ENCODE assay signal across 1 cellular context in genomic region chr6:34745277-34746103, GRCh38.
TF ChIP-seq lines count a peak whose summit lies in the region.

No MANE protein-coding gene starts in this region.

TF ChIP-seq in K562, 482 proteins besides CTCF, POLR2A, EP300 and RAD21 (continued from another document and continues in another):
- TF ChIP-seq, protein P1, sequence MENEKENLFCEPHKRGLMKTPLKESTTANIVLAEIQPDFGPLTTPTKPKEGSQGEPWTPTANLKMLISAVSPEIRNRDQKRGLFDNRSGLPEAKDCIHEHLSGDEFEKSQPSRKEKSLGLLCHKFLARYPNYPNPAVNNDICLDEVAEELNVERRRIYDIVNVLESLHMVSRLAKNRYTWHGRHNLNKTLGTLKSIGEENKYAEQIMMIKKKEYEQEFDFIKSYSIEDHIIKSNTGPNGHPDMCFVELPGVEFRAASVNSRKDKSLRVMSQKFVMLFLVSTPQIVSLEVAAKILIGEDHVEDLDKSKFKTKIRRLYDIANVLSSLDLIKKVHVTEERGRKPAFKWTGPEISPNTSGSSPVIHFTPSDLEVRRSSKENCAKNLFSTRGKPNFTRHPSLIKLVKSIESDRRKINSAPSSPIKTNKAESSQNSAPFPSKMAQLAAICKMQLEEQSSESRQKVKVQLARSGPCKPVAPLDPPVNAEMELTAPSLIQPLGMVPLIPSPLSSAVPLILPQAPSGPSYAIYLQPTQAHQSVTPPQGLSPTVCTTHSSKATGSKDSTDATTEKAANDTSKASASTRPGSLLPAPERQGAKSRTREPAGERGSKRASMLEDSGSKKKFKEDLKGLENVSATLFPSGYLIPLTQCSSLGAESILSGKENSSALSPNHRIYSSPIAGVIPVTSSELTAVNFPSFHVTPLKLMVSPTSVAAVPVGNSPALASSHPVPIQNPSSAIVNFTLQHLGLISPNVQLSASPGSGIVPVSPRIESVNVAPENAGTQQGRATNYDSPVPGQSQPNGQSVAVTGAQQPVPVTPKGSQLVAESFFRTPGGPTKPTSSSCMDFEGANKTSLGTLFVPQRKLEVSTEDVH (IDR thresholded peaks at IDR 0.05; ENCODE audit: low read depth, partially characterized antibody): no peak
- TF ChIP-seq CREBBP (IDR thresholded peaks at IDR 0.05; ENCODE audit: low read depth, low read length) (no peak), SAP30 (IDR thresholded peaks at IDR 0.05; ENCODE audit: borderline replicate concordance, insufficient read depth, low read depth, low read length, poor library complexity, severe bottlenecking) (no peak), NFIC (IDR thresholded peaks at IDR 0.05) (no peak), YBX1 (IDR thresholded peaks at IDR 0.05) (no peak), ZNF12 (CRISPR knock-in tag; IDR thresholded peaks at IDR 0.05) (no peak), TAF15 (IDR thresholded peaks at IDR 0.05; ENCODE audit: low read depth, low read length) (no peak), PTRF (tag; IDR thresholded peaks at IDR 0.05) (no peak), ERF (CRISPR knock-in tag; IDR thresholded peaks at IDR 0.05) (no peak), PRMT5 (CRISPR knock-in tag; IDR thresholded peaks at IDR 0.05) (no peak), ZNF24 (IDR thresholded peaks at IDR 0.05) (no peak), MBD2 (IDR thresholded peaks at IDR 0.05; ENCODE audit: borderline replicate concordance, low read depth) (no peak), ZBTB17 (CRISPR knock-in tag; IDR thresholded peaks at IDR 0.05) (no peak), HMBOX1 (IDR thresholded peaks at IDR 0.05) (peak; percentile 45; the same call in 1 of the 2 replicates), ARHGAP35 (IDR thresholded peaks at IDR 0.05; ENCODE audit: partially characterized antibody) (no peak), SUPT5H (IDR thresholded peaks at IDR 0.05) (no peak), GTF2E2 (tag; IDR thresholded peaks at IDR 0.05) (no peak), PHF8 (IDR thresholded peaks at IDR 0.05; ENCODE audit: borderline replicate concordance, low read length) (no peak), IRF9 (tag; IDR thresholded peaks at IDR 0.05) (no peak), CBX2 (IDR thresholded peaks at IDR 0.05; ENCODE audit: insufficient read depth, low read length, poor library complexity, severe bottlenecking) (no peak), ZNF23 (CRISPR knock-in tag; IDR thresholded peaks at IDR 0.05) (no peak), SMARCC2 (IDR thresholded peaks at IDR 0.05; ENCODE audit: low read depth) (peak; percentile 94), ZNF282 (CRISPR knock-in tag; IDR thresholded peaks at IDR 0.05) (no peak), IRF2 (CRISPR knock-in tag; IDR thresholded peaks at IDR 0.05) (no peak), PHB2 (IDR thresholded peaks at IDR 0.05; ENCODE audit: low read depth) (no peak), BACH1 (tag; IDR thresholded peaks at IDR 0.05) (no peak), HNRNPUL1 (IDR thresholded peaks at IDR 0.05; ENCODE audit: low read length) (no peak), CREB5 (CRISPR knock-in tag; IDR thresholded peaks at IDR 0.05) (no peak), CCNT2 (IDR thresholded peaks at IDR 0.05; ENCODE audit: borderline replicate concordance, extremely low read depth, insufficient read length, low read depth, low read length) (no peak), HES1 (IDR thresholded peaks at IDR 0.05; ENCODE audit: low read depth) (peak; percentile 67), ZNF764 (CRISPR knock-in tag; IDR thresholded peaks at IDR 0.05; ENCODE audit: low read depth) (no peak), SREBF1 (IDR thresholded peaks at IDR 0.05; ENCODE audit: borderline replicate concordance, low read depth, low read length) (no peak), ETV1 (tag; conservative IDR thresholded peaks at IDR 0.05; ENCODE audit: low read depth) (no peak), GATA2 (CRISPR knock-in tag; IDR thresholded peaks at IDR 0.05) (peak; percentile 81), XRCC4 (IDR thresholded peaks at IDR 0.05; ENCODE audit: extremely low read depth, insufficient read depth, insufficient read length) (no peak), JUND (IDR thresholded peaks at IDR 0.05; ENCODE audit: borderline replicate concordance, low read depth, low read length) (peak; percentile 99), JUND (tag; IDR thresholded peaks at IDR 0.05; ENCODE audit: borderline replicate concordance, low read depth, low read length) (peak; percentile 95; the same call in 2 of the 3 replicates), ZC3H11A (IDR thresholded peaks at IDR 0.05; ENCODE audit: low read depth, low read length) (no peak), RBM39 (optimal IDR thresholded peaks at IDR 0.05; ENCODE audit: low read depth, low read length) (no peak), GTF2F1 (IDR thresholded peaks at IDR 0.05; ENCODE audit: low read depth, low read length) (no peak), MEF2D (tag; conservative IDR thresholded peaks at IDR 0.05; ENCODE audit: low read depth) (0 out of 2 replicates have a peak, but pooled peaks have one; percentile 36), BHLHE40 (IDR thresholded peaks at IDR 0.05; ENCODE audit: low read length) (no peak; the same call in 1 of the 2 replicates), MTA2 (IDR thresholded peaks at IDR 0.05; ENCODE audit: low read depth) (0 out of 2 replicates have a peak, but pooled peaks have one; percentile 21), SAFB2 (IDR thresholded peaks at IDR 0.05; ENCODE audit: borderline replicate concordance, low read depth, low read length, severe bottlenecking) (no peak)
- TF ChIP-seq, protein P2, sequence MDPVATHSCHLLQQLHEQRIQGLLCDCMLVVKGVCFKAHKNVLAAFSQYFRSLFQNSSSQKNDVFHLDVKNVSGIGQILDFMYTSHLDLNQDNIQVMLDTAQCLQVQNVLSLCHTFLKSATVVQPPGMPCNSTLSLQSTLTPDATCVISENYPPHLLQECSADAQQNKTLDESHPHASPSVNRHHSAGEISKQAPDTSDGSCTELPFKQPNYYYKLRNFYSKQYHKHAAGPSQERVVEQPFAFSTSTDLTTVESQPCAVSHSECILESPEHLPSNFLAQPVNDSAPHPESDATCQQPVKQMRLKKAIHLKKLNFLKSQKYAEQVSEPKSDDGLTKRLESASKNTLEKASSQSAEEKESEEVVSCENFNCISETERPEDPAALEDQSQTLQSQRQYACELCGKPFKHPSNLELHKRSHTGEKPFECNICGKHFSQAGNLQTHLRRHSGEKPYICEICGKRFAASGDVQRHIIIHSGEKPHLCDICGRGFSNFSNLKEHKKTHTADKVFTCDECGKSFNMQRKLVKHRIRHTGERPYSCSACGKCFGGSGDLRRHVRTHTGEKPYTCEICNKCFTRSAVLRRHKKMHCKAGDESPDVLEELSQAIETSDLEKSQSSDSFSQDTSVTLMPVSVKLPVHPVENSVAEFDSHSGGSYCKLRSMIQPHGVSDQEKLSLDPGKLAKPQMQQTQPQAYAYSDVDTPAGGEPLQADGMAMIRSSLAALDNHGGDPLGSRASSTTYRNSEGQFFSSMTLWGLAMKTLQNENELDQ (CRISPR knock-in tag; IDR thresholded peaks at IDR 0.05; ENCODE audit: borderline replicate concordance): no peak
- TF ChIP-seq, protein P3, sequence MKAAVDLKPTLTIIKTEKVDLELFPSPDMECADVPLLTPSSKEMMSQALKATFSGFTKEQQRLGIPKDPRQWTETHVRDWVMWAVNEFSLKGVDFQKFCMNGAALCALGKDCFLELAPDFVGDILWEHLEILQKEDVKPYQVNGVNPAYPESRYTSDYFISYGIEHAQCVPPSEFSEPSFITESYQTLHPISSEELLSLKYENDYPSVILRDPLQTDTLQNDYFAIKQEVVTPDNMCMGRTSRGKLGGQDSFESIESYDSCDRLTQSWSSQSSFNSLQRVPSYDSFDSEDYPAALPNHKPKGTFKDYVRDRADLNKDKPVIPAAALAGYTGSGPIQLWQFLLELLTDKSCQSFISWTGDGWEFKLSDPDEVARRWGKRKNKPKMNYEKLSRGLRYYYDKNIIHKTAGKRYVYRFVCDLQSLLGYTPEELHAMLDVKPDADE (conservative IDR thresholded peaks at IDR 0.05; ENCODE audit: control insufficient read depth, low read depth, low read length): no peak
- TF ChIP-seq, protein P4, sequence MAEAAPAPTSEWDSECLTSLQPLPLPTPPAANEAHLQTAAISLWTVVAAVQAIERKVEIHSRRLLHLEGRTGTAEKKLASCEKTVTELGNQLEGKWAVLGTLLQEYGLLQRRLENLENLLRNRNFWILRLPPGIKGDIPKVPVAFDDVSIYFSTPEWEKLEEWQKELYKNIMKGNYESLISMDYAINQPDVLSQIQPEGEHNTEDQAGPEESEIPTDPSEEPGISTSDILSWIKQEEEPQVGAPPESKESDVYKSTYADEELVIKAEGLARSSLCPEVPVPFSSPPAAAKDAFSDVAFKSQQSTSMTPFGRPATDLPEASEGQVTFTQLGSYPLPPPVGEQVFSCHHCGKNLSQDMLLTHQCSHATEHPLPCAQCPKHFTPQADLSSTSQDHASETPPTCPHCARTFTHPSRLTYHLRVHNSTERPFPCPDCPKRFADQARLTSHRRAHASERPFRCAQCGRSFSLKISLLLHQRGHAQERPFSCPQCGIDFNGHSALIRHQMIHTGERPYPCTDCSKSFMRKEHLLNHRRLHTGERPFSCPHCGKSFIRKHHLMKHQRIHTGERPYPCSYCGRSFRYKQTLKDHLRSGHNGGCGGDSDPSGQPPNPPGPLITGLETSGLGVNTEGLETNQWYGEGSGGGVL (CRISPR knock-in tag; IDR thresholded peaks at IDR 0.05): no peak
- TF ChIP-seq, protein P5, sequence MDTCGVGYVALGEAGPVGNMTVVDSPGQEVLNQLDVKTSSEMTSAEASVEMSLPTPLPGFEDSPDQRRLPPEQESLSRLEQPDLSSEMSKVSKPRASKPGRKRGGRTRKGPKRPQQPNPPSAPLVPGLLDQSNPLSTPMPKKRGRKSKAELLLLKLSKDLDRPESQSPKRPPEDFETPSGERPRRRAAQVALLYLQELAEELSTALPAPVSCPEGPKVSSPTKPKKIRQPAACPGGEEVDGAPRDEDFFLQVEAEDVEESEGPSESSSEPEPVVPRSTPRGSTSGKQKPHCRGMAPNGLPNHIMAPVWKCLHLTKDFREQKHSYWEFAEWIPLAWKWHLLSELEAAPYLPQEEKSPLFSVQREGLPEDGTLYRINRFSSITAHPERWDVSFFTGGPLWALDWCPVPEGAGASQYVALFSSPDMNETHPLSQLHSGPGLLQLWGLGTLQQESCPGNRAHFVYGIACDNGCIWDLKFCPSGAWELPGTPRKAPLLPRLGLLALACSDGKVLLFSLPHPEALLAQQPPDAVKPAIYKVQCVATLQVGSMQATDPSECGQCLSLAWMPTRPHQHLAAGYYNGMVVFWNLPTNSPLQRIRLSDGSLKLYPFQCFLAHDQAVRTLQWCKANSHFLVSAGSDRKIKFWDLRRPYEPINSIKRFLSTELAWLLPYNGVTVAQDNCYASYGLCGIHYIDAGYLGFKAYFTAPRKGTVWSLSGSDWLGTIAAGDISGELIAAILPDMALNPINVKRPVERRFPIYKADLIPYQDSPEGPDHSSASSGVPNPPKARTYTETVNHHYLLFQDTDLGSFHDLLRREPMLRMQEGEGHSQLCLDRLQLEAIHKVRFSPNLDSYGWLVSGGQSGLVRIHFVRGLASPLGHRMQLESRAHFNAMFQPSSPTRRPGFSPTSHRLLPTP (IDR thresholded peaks at IDR 0.05; ENCODE audit: borderline replicate concordance, extremely low read depth, insufficient read length): no peak
- TF ChIP-seq, protein P6, sequence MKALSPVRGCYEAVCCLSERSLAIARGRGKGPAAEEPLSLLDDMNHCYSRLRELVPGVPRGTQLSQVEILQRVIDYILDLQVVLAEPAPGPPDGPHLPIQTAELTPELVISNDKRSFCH (CRISPR knock-in tag; IDR thresholded peaks at IDR 0.05): no peak
- TF ChIP-seq, protein P6 (tag; IDR thresholded peaks at IDR 0.05): 0 out of 2 replicates have a peak, but pooled peaks have one; percentile 47
- TF ChIP-seq, protein P7, sequence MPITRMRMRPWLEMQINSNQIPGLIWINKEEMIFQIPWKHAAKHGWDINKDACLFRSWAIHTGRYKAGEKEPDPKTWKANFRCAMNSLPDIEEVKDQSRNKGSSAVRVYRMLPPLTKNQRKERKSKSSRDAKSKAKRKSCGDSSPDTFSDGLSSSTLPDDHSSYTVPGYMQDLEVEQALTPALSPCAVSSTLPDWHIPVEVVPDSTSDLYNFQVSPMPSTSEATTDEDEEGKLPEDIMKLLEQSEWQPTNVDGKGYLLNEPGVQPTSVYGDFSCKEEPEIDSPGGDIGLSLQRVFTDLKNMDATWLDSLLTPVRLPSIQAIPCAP (CRISPR knock-in tag; IDR thresholded peaks at IDR 0.05; ENCODE audit: borderline replicate concordance): no peak
- TF ChIP-seq, protein P8, sequence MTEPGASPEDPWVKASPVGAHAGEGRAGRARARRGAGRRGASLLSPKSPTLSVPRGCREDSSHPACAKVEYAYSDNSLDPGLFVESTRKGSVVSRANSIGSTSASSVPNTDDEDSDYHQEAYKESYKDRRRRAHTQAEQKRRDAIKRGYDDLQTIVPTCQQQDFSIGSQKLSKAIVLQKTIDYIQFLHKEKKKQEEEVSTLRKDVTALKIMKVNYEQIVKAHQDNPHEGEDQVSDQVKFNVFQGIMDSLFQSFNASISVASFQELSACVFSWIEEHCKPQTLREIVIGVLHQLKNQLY (CRISPR knock-in tag; conservative IDR thresholded peaks at IDR 0.05): no peak
